Comparison of ENCODE assay signal across 8 cellular contexts in genomic region chr22:41469218-41469851, GRCh38. TPM values are rescaled to one million over a fixed set of nuclear protein-coding genes. Genes with fewer than 3 reads are reported as not detected.
DNase-seq lines count a peak whose midpoint lies in the region; ATAC-seq and TF ChIP-seq lines count a peak whose summit lies in the region.

No MANE protein-coding gene starts in this region.

- H3K4me1 ChIP-seq in ACC112 (ENCODE audit: control insufficient read depth, insufficient read depth, low read length, unreplicated experiment) (peaks cover 8% of the 10 kb centered on the region), HUES6 (ENCODE audit: control insufficient read depth, insufficient read depth, low read length) (peaks cover 4% of the 10 kb centered on the region; the same call in 1 of the 2 replicates), right atrium auricular region (peaks cover 0 to 58% of the 10 kb centered on the region in 2 donors), skeletal muscle tissue (ENCODE audit: control insufficient read depth in 3 of 3, insufficient read depth in 3 of 3, low read length in 3 of 3) (peaks cover 39 to 66% (median 50%) of the 10 kb centered on the region in 3 donors)

- peak overlapping the region; percentile 97 for H3K4me3 ChIP-seq in ACC112 (ENCODE audit: low read depth, low read length)
- peak overlapping the region; percentile 94 for H3K4me3 ChIP-seq in HUES6 (ENCODE audit: low read depth, low read length)
- H3K4me3 ChIP-seq in right atrium auricular region, result peak overlapping the region; percentile 97 to 99
- H3K4me3 ChIP-seq in skeletal muscle tissue (ENCODE audit: low read length in 3 of 3), result peak overlapping the region; percentile 96

- no peaks in the 10 kb centered on the region for H3K9me3 ChIP-seq in HUES6 (ENCODE audit: control insufficient read depth, insufficient read depth, low read depth, low read length)
- no peaks in the 10 kb centered on the region for H3K9me3 ChIP-seq in right atrium auricular region
- H3K9me3 ChIP-seq in skeletal muscle tissue (ENCODE audit: control insufficient read depth in 3 of 3, low read length in 3 of 3), result no peaks in the 10 kb centered on the region

- peak in 1 of 2 donors; percentile 33 for TF ChIP-seq CTCF in right atrium auricular region (IDR thresholded peaks at IDR 0.05)

- peaks cover 71% of the 10 kb centered on the region for H3K79me2 ChIP-seq in ACC112 (ENCODE audit: control insufficient read depth, insufficient read depth, low read length, unreplicated experiment)

- H3K36me3 ChIP-seq in ACC112 (ENCODE audit: insufficient read depth, low read length) (0 out of 2 replicates have a peak, but pooled peaks cover 3% of the 10 kb centered on the region), HUES6 (ENCODE audit: control insufficient read depth, insufficient read depth, low read length) (peaks cover 34% of the 10 kb centered on the region), right atrium auricular region (peaks cover 45% of the 10 kb centered on the region), skeletal muscle tissue (ENCODE audit: control insufficient read depth in 3 of 3, insufficient read depth in 3 of 3, low read length in 3 of 3) (peaks cover 24 to 36% (median 27%) of the 10 kb centered on the region in 3 donors)

- H3K9ac ChIP-seq in HUES6 (ENCODE audit: low read length), result peak overlapping the region; percentile 98
- peak overlapping the region; percentile 91 to 97 (median 97) for H3K9ac ChIP-seq in skeletal muscle tissue (ENCODE audit: low read depth in 1 of 3, low read length in 3 of 3)

- peak; percentile 30 for ATAC-seq in GM18511 (IDR thresholded peaks at IDR 0.05; ENCODE audit: unreplicated experiment)

- no peaks in the 10 kb centered on the region for H3K27me3 ChIP-seq in ACC112 (ENCODE audit: insufficient read depth, low read length)
- no peaks in the 10 kb centered on the region for H3K27me3 ChIP-seq in HUES6 (ENCODE audit: control insufficient read depth, insufficient read depth, low read length)
- no peaks in the 10 kb centered on the region for H3K27me3 ChIP-seq in right atrium auricular region
- H3K27me3 ChIP-seq in skeletal muscle tissue (ENCODE audit: control insufficient read depth in 3 of 3, insufficient read depth in 3 of 3, low read length in 3 of 3), result no peaks in the 10 kb centered on the region

- H2AFZ ChIP-seq in ACC112 (ENCODE audit: low read length, unreplicated experiment), result no peak overlapping the region

- intact Hi-C loops in posterior vena cava (cut with DNase I), result no loop called here

- DNase-seq in activated T-helper 9 cell treated with anti-CD3 and anti-CD28 coated beads, Interleukin-2, amount 50 U/mL, for 16 hours (ENCODE audit: low read depth), result peak; percentile 23
- DNase-seq in right atrium auricular region (ENCODE audit: low spot score), result no peak
- no peak for DNase-seq in activated CD8-positive, alpha-beta memory T cell treated with anti-CD3 and anti-CD28 coated beads for 24 hours
- no peak for DNase-seq in posterior vena cava (ENCODE audit: low spot score)

- H3K27ac ChIP-seq in ACC112 (ENCODE audit: low read depth, low read length), result peak overlapping the region; percentile 88
- H3K27ac ChIP-seq in HUES6 (ENCODE audit: low read depth, low read length), result peak overlapping the region; percentile 96
- H3K27ac ChIP-seq in right atrium auricular region, result peak overlapping the region; percentile 95 to 98
- H3K27ac ChIP-seq in skeletal muscle tissue (ENCODE audit: low read depth, low read length), result peak overlapping the region; percentile 98

RNA-seq across cellular contexts. Expression of gene ACO2, which starts 0.4 kb away (rescaled TPM):
- total RNA-seq in right atrium auricular region, result 100 to 1,000 TPM; 447 to 604 TPM
- 110 TPM for total RNA-seq in skeletal muscle tissue
- 10 to 100 TPM; 61.4 to 63.8 TPM for total RNA-seq in posterior vena cava

RNA-seq across cellular contexts. Expression of gene PHF5A, which starts 0.8 kb away (rescaled TPM):
- total RNA-seq in right atrium auricular region, result 10 to 100 TPM; 19.3 to 23.5 TPM
- 43.8 TPM for total RNA-seq in skeletal muscle tissue
- 10 to 100 TPM; 27.5 to 33.5 TPM for total RNA-seq in posterior vena cava

RNA-seq across cellular contexts. Expression of gene TOB2, which starts 22.7 kb away (rescaled TPM):
- total RNA-seq in right atrium auricular region, result 10 to 100 TPM; 49.1 to 55.3 TPM
- total RNA-seq in skeletal muscle tissue, result 15.1 TPM
- 10 to 100 TPM; 36.8 to 37.0 TPM for total RNA-seq in posterior vena cava
